ENCODE assay signal across 18 cellular contexts in the genomic region with DNA sequence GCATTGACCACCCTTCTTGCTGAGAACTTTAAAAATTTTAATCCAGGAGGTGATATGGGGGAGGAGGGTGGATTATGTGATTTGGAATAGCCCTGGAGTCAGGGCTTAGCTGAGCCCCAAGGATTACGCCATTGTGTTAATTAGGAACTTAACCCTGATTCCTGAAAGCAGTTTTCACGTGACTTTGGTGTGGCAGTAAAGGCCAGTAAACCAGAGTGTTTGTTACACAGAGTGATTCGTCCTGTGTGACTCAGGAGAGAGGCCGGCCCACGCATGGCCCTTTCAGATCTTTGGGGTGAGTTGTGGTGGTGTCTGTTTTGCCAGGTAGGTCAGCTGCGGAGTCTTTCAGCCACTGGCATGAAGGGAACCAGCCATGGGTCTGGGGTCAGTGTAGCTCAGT.
DNase-seq lines count a peak whose midpoint lies in the region; ATAC-seq and TF ChIP-seq lines count a peak whose summit lies in the region.
"Had no signal": no experiment of that assay in that cellular context is flagged by ENCODE, and none has a peak within 500 bp of the region (broad histone marks: within the 10 kb centered on the region; RNA-seq: fewer than 3 reads in every experiment).

No MANE protein-coding gene starts in this region.

- no peak overlapping the region for H3K4me2 ChIP-seq in mammary epithelial cell (ENCODE audit: insufficient read depth, low read depth, low read length)

- H3K79me2 ChIP-seq in mammary epithelial cell (ENCODE audit: insufficient read depth, low read length) = no peaks in the 10 kb centered on the region
- H3K79me2 ChIP-seq: parathyroid adenoma had no signal

- dilution Hi-C loops in mammary epithelial cell (cut with HindIII; ENCODE audit: low sequenced_read_pairs) = loop anchor here (5.0 kb wide), 1 partner anchor 45 kb away; no protein-coding TSS in a partner anchor

- in situ Hi-C loops in mammary epithelial cell (cut with MboI; ENCODE audit: low sequenced_read_pairs in 2 of 2) = no loop called here

- no peak for TF ChIP-seq POLR2A in right lobe of liver (IDR thresholded peaks at IDR 0.05)

- peak overlapping the region; percentile 11 for H3K27ac ChIP-seq in HUES48 (ENCODE audit: low read depth, low read length)
- H3K27ac ChIP-seq in mammary epithelial cell (ENCODE audit: insufficient read depth, low read depth, low read length) = no peak overlapping the region
- H3K27ac ChIP-seq in right lobe of liver = no peak overlapping the region
- H3K27ac ChIP-seq in ascending aorta = no peak overlapping the region
- H3K27ac ChIP-seq: parathyroid adenoma, SJSA1, tibial artery had no signal

- BruUV-seq in mammary epithelial cell (replicated peaks; lab: Mats Ljungman, UMichigan) = no TSS peak

- 66% methylated on average over 5 of the region's 6 CpGs for WGBS in mammary epithelial cell (ENCODE audit: low coverage, missing lambda C conversion rate)
- 36% methylated on average over 5 of the region's 6 CpGs for WGBS in right lobe of liver (ENCODE audit: insufficient coverage, low coverage, low lambda C conversion rate, missing lambda C conversion rate)

- peak; percentile 50 to 72 (median 54) for ATAC-seq in right lobe of liver
- ATAC-seq: activated naive CD8-positive, alpha-beta T cell treated with anti-CD3 and anti-CD28 coated beads, Interleukin-2, amount 50 U/mL, for 24 hours had no signal

- H3K9me3 ChIP-seq in HUES48 (ENCODE audit: control insufficient read depth, insufficient read depth, low read length) = no peaks in the 10 kb centered on the region
- H3K9me3 ChIP-seq in mammary epithelial cell (replicated peaks; ENCODE audit: insufficient read depth, low read length) = no peaks in the 10 kb centered on the region
- no peaks in the 10 kb centered on the region for H3K9me3 ChIP-seq in right lobe of liver
- no peaks in the 10 kb centered on the region for H3K9me3 ChIP-seq in ascending aorta
- H3K9me3 ChIP-seq: SJSA1, tibial artery had no signal

- intact Hi-C loops in mammary epithelial cell (cut with micrococcal nuclease) (no loop called here), right lobe of liver (cut with DNase I) (no loop called here), ascending aorta (cut with DNase I) (no loop called here)

- DNase-seq in D341Med (ENCODE audit: low spot score) (peak; percentile 71), mammary epithelial cell (peak; percentile 41), right lobe of liver (no peak), RPMI8226 (no peak), HuH-7 (ENCODE audit: low spot score) (no peak), ascending aorta (ENCODE audit: low spot score in 2 of 2) (no peak)
- no peak for DNase-seq in activated CD8-positive, alpha-beta memory T cell treated with anti-CD3 and anti-CD28 coated beads, Interleukin-2, amount 50 U/mL, for 4 hours
- DNase-seq: activated CD4-positive, alpha-beta memory T cell treated with anti-CD3 and anti-CD28 coated beads for 36 hours; activated naive CD8-positive, alpha-beta T cell treated with anti-CD3 and anti-CD28 coated beads, Interleukin-2, amount 50 U/mL, for 24 hours; activated T-cell treated with anti-CD3 and anti-CD28 coated beads, Interleukin-2, amount 50 U/mL, for 48 hours; KG1; NCI-H1417; NCI-H2227 treated with DMSO at 0.1 percent for 48 hours; small intestine; tibial artery had no signal

- TF ChIP-seq CTCF in mammary epithelial cell (conservative IDR thresholded peaks at IDR 0.05 in 1 of 2, IDR thresholded peaks at IDR 0.05 in 1 of 2; ENCODE audit: extremely low read depth in 1 of 2, insufficient read depth in 1 of 2, low read depth in 1 of 2, low read length in 2 of 2) = no peak
- no peak for TF ChIP-seq CTCF in right lobe of liver (IDR thresholded peaks at IDR 0.05)
- TF ChIP-seq CTCF in ascending aorta (IDR thresholded peaks at IDR 0.05) = no peak

- H3K9ac ChIP-seq in HUES48 (ENCODE audit: low read depth, low read length) (no peak overlapping the region), mammary epithelial cell (ENCODE audit: insufficient read depth, low read length) (no peak overlapping the region)
- H3K9ac ChIP-seq: parathyroid adenoma had no signal

- no peaks in the 10 kb centered on the region for H4K20me1 ChIP-seq in mammary epithelial cell (ENCODE audit: insufficient read depth, low read length)

- H2AFZ ChIP-seq in mammary epithelial cell (ENCODE audit: low read depth, low read length) = no peak overlapping the region
- H2AFZ ChIP-seq: parathyroid adenoma had no signal

- H3K4me1 ChIP-seq in HUES48 (ENCODE audit: control insufficient read depth, insufficient read depth, low read length) (peaks cover 61% of the 10 kb centered on the region), mammary epithelial cell (ENCODE audit: insufficient read depth, low read length) (no peaks in the 10 kb centered on the region), right lobe of liver (peaks cover 0 to 5% (median 2%) of the 10 kb centered on the region in 4 donors), ascending aorta (no peaks in the 10 kb centered on the region)
- H3K4me1 ChIP-seq: parathyroid adenoma, SJSA1, tibial artery had no signal

- H3K4me3 ChIP-seq in HUES48 (ENCODE audit: low read depth, low read length) (no peak overlapping the region), mammary epithelial cell (replicated peaks in 1 of 3; ENCODE audit: insufficient read depth in 1 of 3, low read depth in 2 of 3, low read length in 3 of 3) (no peak overlapping the region), right lobe of liver (no peak overlapping the region), ascending aorta (no peak overlapping the region)
- H3K4me3 ChIP-seq: SJSA1, tibial artery had no signal

- H3K36me3 ChIP-seq in HUES48 (ENCODE audit: control insufficient read depth, insufficient read depth, low read length) (no peaks in the 10 kb centered on the region), mammary epithelial cell (ENCODE audit: insufficient read depth, low read length) (no peaks in the 10 kb centered on the region), right lobe of liver (no peaks in the 10 kb centered on the region), ascending aorta (no peaks in the 10 kb centered on the region)
- H3K36me3 ChIP-seq: SJSA1, tibial artery had no signal

- H3K27me3 ChIP-seq in HUES48 (ENCODE audit: control insufficient read depth, insufficient read depth, low read length) = no peaks in the 10 kb centered on the region
- no peaks in the 10 kb centered on the region for H3K27me3 ChIP-seq in mammary epithelial cell (ENCODE audit: insufficient read depth, low read length)
- no peaks in the 10 kb centered on the region for H3K27me3 ChIP-seq in right lobe of liver
- H3K27me3 ChIP-seq in ascending aorta = no peaks in the 10 kb centered on the region
- H3K27me3 ChIP-seq: tibial artery had no signal

- CTCF ChIA-PET in mammary epithelial cell (lab: Charles Lee; ENCODE audit: low non-redundant PET) = no interaction called here

Comparison
In these comparisons a context has a peak if more than half of its experiments do, and no peak if none do; other contexts are left out.
1. DNase-seq: peak in D341Med (single experiment) and mammary epithelial cell (single experiment); none in right lobe of liver (0 of 3), RPMI8226 (single experiment), HuH-7 (single experiment), activated CD8-positive, alpha-beta memory T cell treated with anti-CD3 and anti-CD28 coated beads, Interleukin-2, amount 50 U/mL, for 4 hours (single experiment) and ascending aorta (0 of 2).